Comparison of ENCODE assay signal across 8 cellular contexts in genomic region chrX:64205735-64206491, GRCh38. TPM values are rescaled to one million over a fixed set of nuclear protein-coding genes. Genes with fewer than 3 reads are reported as not detected.
DNase-seq lines count a peak whose midpoint lies in the region; ATAC-seq lines count a peak whose summit lies in the region.

No MANE protein-coding gene starts in this region.

- ATAC-seq in GM19023 (IDR thresholded peaks at IDR 0.05; ENCODE audit: unreplicated experiment): peak; percentile 82
- ATAC-seq in HG03196 (IDR thresholded peaks at IDR 0.05; ENCODE audit: unreplicated experiment): peak; percentile 89

- DNase-seq in AG20443 (ENCODE audit: low spot score) (peak; percentile 91), NCI-H345 (lab: John Stamatoyannopoulos, UW) (peak; percentile 94), cerebellum (ENCODE audit: low spot score) (peak; percentile 90), kidney glomerular epithelial cell (lab: John Stamatoyannopoulos, UW) (peak; percentile 80)
- DNase-seq in activated CD4-positive, CD25-positive, alpha-beta regulatory T cell treated with anti-CD3 and anti-CD28 coated beads, Interleukin-2, amount 50 U/mL, for 72 hours: peak; percentile 82
- peak; percentile 70 to 74 for DNase-seq in stimulated activated CD4-positive, alpha-beta T cell treated with anti-CD3 and anti-CD28 coated beads, Interleukin-15, amount 100 ng/mL, for 48 hours (ENCODE audit: low read depth in 2 of 2)

RNA-seq across cellular contexts. Expression of gene AMER1, which starts 0.4 kb away (rescaled TPM):
- total RNA-seq in cerebellum: 10.4 TPM

RNA-seq across cellular contexts. Expression of gene ASB12, which starts 24.5 kb away (rescaled TPM):
- total RNA-seq in cerebellum: 0.54 TPM

Comparison
In these comparisons a context has a peak if more than half of its experiments do, and no peak if none do; other contexts are left out.
1. Peak in every context shown above with its lines: DNase-seq and ATAC-seq.